In genomic region chr2:128438091-128438490, GRCh38 we compare ENCODE assay signal across 21 cellular contexts.
DNase-seq lines count a peak whose midpoint lies in the region; ATAC-seq and TF ChIP-seq lines count a peak whose summit lies in the region.
"Had no signal": no experiment of that assay in that cellular context is flagged by ENCODE, and none has a peak within 500 bp of the region (broad histone marks: within the 10 kb centered on the region; RNA-seq: fewer than 3 reads in every experiment).

No MANE protein-coding gene starts in this region.

- peak overlapping the region; percentile 98 for H3K27ac ChIP-seq in BLaER1
- no peak overlapping the region for H3K27ac ChIP-seq in RWPE2 (ENCODE audit: poor library complexity, severe bottlenecking)
- no peak overlapping the region for H3K27ac ChIP-seq in left lung
- H3K27ac ChIP-seq in spleen, result no peak overlapping the region
- H3K27ac ChIP-seq: GM23248, KMS-11 had no signal

- TF ChIP-seq POLR2A in spleen (IDR thresholded peaks at IDR 0.05), result no peak

- ATAC-seq in RWPE2 (ENCODE audit: low read depth) (no peak), left lung (no peak), HG02884 (IDR thresholded peaks at IDR 0.05; ENCODE audit: unreplicated experiment) (no peak), GM21367 (IDR thresholded peaks at IDR 0.05; ENCODE audit: unreplicated experiment) (no peak)
- ATAC-seq: GM12878, Right ventricle myocardium inferior had no signal

- H3K4me1 ChIP-seq in BLaER1, result peaks cover 94% of the 10 kb centered on the region
- no peaks in the 10 kb centered on the region for H3K4me1 ChIP-seq in RWPE2 (ENCODE audit: insufficient read depth, poor library complexity, severe bottlenecking)
- peaks cover 6 to 9% of the 10 kb centered on the region in 2 donors for H3K4me1 ChIP-seq in left lung
- H3K4me1 ChIP-seq in spleen, result peaks cover 10 to 35% (median 29%) of the 10 kb centered on the region in 6 donors

- H3K36me3 ChIP-seq in BLaER1 (no peaks in the 10 kb centered on the region), RWPE2 (ENCODE audit: low read depth) (no peaks in the 10 kb centered on the region), left lung (no peaks in the 10 kb centered on the region), spleen (no peaks in the 10 kb centered on the region)

- H4K20me1 ChIP-seq in BLaER1, result no peaks in the 10 kb centered on the region

- peak overlapping the region; percentile 98 for H3K4me2 ChIP-seq in BLaER1
- H3K4me2 ChIP-seq: KMS-11 had no signal

- H3K27me3 ChIP-seq in BLaER1 (no peaks in the 10 kb centered on the region), RWPE2 (ENCODE audit: insufficient read depth, poor library complexity, severe bottlenecking) (no peaks in the 10 kb centered on the region), left lung (no peaks in the 10 kb centered on the region), spleen (replicated peaks in 1 of 7) (peaks cover 0 to 15% (median 0%) of the 10 kb centered on the region in 7 donors)

- peak overlapping the region; percentile 43; the same call in 1 of the 2 replicates for H3K9ac ChIP-seq in BLaER1
- H3K9ac ChIP-seq: GM23248, KMS-11 had no signal

- DNase-seq in RWPE2 (ENCODE audit: low spot score) (peak; percentile 45), left lung (peak; percentile 30 to 70), spleen (peak; percentile 64), KG1 (lab: John Stamatoyannopoulos, UW) (no peak), NCI-H146 (lab: John Stamatoyannopoulos, UW) (no peak)
- DNase-seq: Calu3; CD4-positive, alpha-beta T cell; GM23248; HFFc6; MM.1S; NCI-H1105 treated with DMSO at 0.1 percent for 48 hours; NCI-H1930; NCI-H2171; NCI-H446 treated with DMSO at 0.1 percent for 48 hours; NCI-H774 had no signal

- intact Hi-C loops in left lung (cut with DNase I) (no loop called here), spleen (cut with DNase I; ENCODE audit: low total_unique reads) (no loop called here)

- TF ChIP-seq CTCF in RWPE2 (IDR thresholded peaks at IDR 0.05; ENCODE audit: poor library complexity, severe bottlenecking), result no peak
- no peak for TF ChIP-seq CTCF in left lung (IDR thresholded peaks at IDR 0.05)
- no peak for TF ChIP-seq CTCF in spleen (IDR thresholded peaks at IDR 0.05 in 8 of 11, conservative IDR thresholded peaks at IDR 0.05 in 3 of 11)

- WGBS in spleen, 5 donors, result 87 to 96% (median 93%) methylated on average over 11 to 16 of the region's 16 CpGs

- no peak overlapping the region for H3K4me3 ChIP-seq in BLaER1
- no peak overlapping the region for H3K4me3 ChIP-seq in RWPE2 (ENCODE audit: severe bottlenecking)
- H3K4me3 ChIP-seq in left lung, result no peak overlapping the region
- no peak overlapping the region for H3K4me3 ChIP-seq in spleen
- H3K4me3 ChIP-seq: GM12878, GM23248 had no signal

- H3K9me3 ChIP-seq in BLaER1, result no peaks in the 10 kb centered on the region
- no peaks in the 10 kb centered on the region for H3K9me3 ChIP-seq in RWPE2 (ENCODE audit: severe bottlenecking)
- H3K9me3 ChIP-seq in left lung, result no peaks in the 10 kb centered on the region
- no peaks in the 10 kb centered on the region for H3K9me3 ChIP-seq in spleen

Comparison
In these comparisons a context has a peak if more than half of its experiments do, and no peak if none do; other contexts are left out.
1. DNase-seq: peak in RWPE2 (single experiment), left lung (2 of 2) and spleen (single experiment); none in KG1 (single experiment) and NCI-H146 (single experiment).